7 cellular contexts compared by ENCODE assay signal in the genomic region with DNA sequence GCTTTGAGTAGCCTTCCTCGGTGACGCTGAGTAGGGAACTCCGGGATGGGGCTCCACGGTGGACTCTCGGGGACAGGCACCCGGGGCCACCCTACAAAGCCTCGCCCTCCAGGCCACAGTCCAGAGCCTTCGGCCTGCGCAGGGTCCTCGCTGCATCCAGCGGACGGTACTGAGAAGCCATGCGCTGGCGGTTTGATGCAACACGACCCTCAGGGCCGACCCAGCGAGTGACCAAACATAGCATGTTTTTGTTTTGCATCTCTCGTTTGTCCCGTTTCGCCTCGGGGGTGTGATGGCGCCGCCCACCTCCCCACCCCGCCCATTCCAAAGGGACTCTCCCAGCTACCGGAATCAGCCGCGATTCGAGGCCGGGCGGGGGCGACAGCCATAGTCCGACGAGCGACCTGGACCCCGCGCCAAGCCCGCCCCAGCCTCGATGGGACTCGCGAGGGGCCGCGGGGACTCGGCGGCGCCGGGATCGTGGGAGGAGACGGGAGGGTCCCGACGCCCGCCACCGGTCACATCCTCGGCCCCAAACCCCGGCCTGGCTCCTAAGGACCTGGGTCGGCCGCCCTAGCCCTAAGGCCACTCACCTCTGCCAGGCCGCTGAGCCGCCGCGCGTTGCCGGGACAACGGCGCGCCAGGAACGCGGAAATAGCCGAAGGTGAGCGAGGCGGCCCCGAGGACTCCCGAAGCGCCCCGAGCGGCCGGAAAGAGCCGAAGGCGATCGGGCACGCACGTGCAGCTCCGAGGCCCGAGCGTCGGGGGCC. TPM values are rescaled to one million over a fixed set of nuclear protein-coding genes. Genes with fewer than 3 reads are reported as not detected.
DNase-seq lines count a peak whose midpoint lies in the region; ATAC-seq and TF ChIP-seq lines count a peak whose summit lies in the region.

No MANE protein-coding gene starts in this region.

- H3K36me3 Mint-ChIP-seq in activated CD4-positive, alpha-beta T cell treated with anti-CD3 and anti-CD28 coated beads, Interleukin-2, amount 10 ng/mL, durations not matched to agents 7 days and 5 days (ENCODE audit: low read depth) = peaks cover 10% of the 10 kb centered on the region

- no peaks in the 10 kb centered on the region for H3K27me3 Mint-ChIP-seq in activated CD4-positive, alpha-beta T cell treated with anti-CD3 and anti-CD28 coated beads, Interleukin-2, amount 10 ng/mL, durations not matched to agents 7 days and 5 days

- ATAC-seq in GM18505 (IDR thresholded peaks at IDR 0.05; ENCODE audit: unreplicated experiment) (peak; percentile 35), HG03354 (IDR thresholded peaks at IDR 0.05; ENCODE audit: poor library complexity, severe bottlenecking, unreplicated experiment) (peak; percentile 47), left colon (peak; percentile 68)

- DNase-seq in NCI-H524 treated with DMSO at 0.1 percent for 48 hours (lab: John Stamatoyannopoulos, UW) = peak; percentile 65
- DNase-seq in activated CD4-positive, alpha-beta T cell treated with anti-CD3 and anti-CD28 coated beads, Interleukin-2, amount 10 ng/mL, durations not matched to agents 7 days and 5 days = peak; percentile 91
- peak; percentile 92 for DNase-seq in coronary artery (ENCODE audit: low spot score)
- peak; percentile 83 to 94 for DNase-seq in left colon
- peak; percentile 78 to 91 for DNase-seq in stimulated activated CD4-positive, alpha-beta T cell treated with anti-CD3 and anti-CD28 coated beads, Interleukin-1b, Interleukin-23, amount 100 ng/mL, for 1 hour (ENCODE audit: low read depth in 2 of 2)

- H3K4me1 Mint-ChIP-seq in activated CD4-positive, alpha-beta T cell treated with anti-CD3 and anti-CD28 coated beads, Interleukin-2, amount 10 ng/mL, durations not matched to agents 7 days and 5 days = peaks cover 30% of the 10 kb centered on the region

- intact Hi-C loops in left colon (cut with DNase I, micrococcal nuclease) = no loop called here

- H3K27ac ChIP-seq in coronary artery = peak overlapping the region; percentile 31 to 88

- CTCF ChIA-PET in activated CD4-positive, alpha-beta T cell treated with anti-CD3 and anti-CD28 coated beads, Interleukin-2, amount 10 ng/mL, durations not matched to agents 7 days and 5 days (lab: Charles Lee) = interaction anchor here (0.6 to 2.6 kb wide), 7 partner anchors 9 to 1494 kb away, joined by 3 to 11 read pairs (median 3); a partner anchor contains a TSS

- H3K27ac Mint-ChIP-seq in activated CD4-positive, alpha-beta T cell treated with anti-CD3 and anti-CD28 coated beads, Interleukin-2, amount 10 ng/mL, durations not matched to agents 7 days and 5 days = peak overlapping the region; percentile 100

- H3K4me3 ChIP-seq in coronary artery = peak overlapping the region; percentile 84

- H3K4me3 Mint-ChIP-seq in activated CD4-positive, alpha-beta T cell treated with anti-CD3 and anti-CD28 coated beads, Interleukin-2, amount 10 ng/mL, durations not matched to agents 7 days and 5 days = peak overlapping the region; percentile 90

- H3K9me3 Mint-ChIP-seq in activated CD4-positive, alpha-beta T cell treated with anti-CD3 and anti-CD28 coated beads, Interleukin-2, amount 10 ng/mL, durations not matched to agents 7 days and 5 days = no peaks in the 10 kb centered on the region

- no peak for TF ChIP-seq CTCF in coronary artery (IDR thresholded peaks at IDR 0.05)

- POLR2A ChIA-PET in activated CD4-positive, alpha-beta T cell treated with anti-CD3 and anti-CD28 coated beads, Interleukin-2, amount 10 ng/mL, durations not matched to agents 7 days and 5 days (lab: Charles Lee) = no interaction called here

- no peak for TF ChIP-seq POLR2A in GM18505 (IDR thresholded peaks at IDR 0.05; ENCODE audit: borderline replicate concordance, extremely low read depth, insufficient read depth, insufficient read length)

RNA-seq across cellular contexts. Expression of a gene that starts 1.6 kb away (rescaled TPM):
- 1 to 10 TPM; 9.3 TPM for total RNA-seq in activated CD4-positive, alpha-beta T cell treated with anti-CD3 and anti-CD28 coated beads, Interleukin-2, amount 10 ng/mL, durations not matched to agents 7 days and 5 days
- 10 to 100 TPM; 13.3 to 16.3 TPM for total RNA-seq in left colon

RNA-seq across cellular contexts. Expression of a gene that starts 1.9 kb away (rescaled TPM):
- total RNA-seq in activated CD4-positive, alpha-beta T cell treated with anti-CD3 and anti-CD28 coated beads, Interleukin-2, amount 10 ng/mL, durations not matched to agents 7 days and 5 days = 10 to 100 TPM; 25.6 to 27.4 TPM
- total RNA-seq in left colon = 10 to 100 TPM; 16.4 to 16.6 TPM

Comparison
In these comparisons a context has a peak if more than half of its experiments do, and no peak if none do; other contexts are left out.
1. Peak in every context shown above with its lines: DNase-seq, ATAC-seq, H3K4me3 ChIP-seq and H3K27ac ChIP-seq.